Comparison of ENCODE assay signal across 1 cellular context in genomic region chr2:2686228-2686627, GRCh38.
TF ChIP-seq lines count a peak whose summit lies in the region.

No MANE protein-coding gene starts in this region.

TF ChIP-seq in GM23338, 12 proteins besides CTCF, POLR2A, EP300 and RAD21 (continued from another document):
- TF ChIP-seq ZNF462 (CRISPR knock-in tag; IDR thresholded peaks at IDR 0.05) (no peak), STAT1 (IDR thresholded peaks at IDR 0.05; ENCODE audit: unreplicated experiment) (no peak), ZNF331 (CRISPR knock-in tag; IDR thresholded peaks at IDR 0.05; ENCODE audit: low read depth) (no peak), EZH2phosphoT487 (IDR thresholded peaks at IDR 0.05; ENCODE audit: unreplicated experiment) (no peak), REST (IDR thresholded peaks at IDR 0.05; ENCODE audit: unreplicated experiment) (no peak), NANOG (IDR thresholded peaks at IDR 0.05; ENCODE audit: borderline replicate concordance) (no peak)
